Comparison of ENCODE assay signal across 15 cellular contexts in genomic region chr22:45335021-45335818, GRCh38. TPM values are rescaled to one million over a fixed set of nuclear protein-coding genes. Genes with fewer than 3 reads are reported as not detected.
DNase-seq lines count a peak whose midpoint lies in the region; ATAC-seq, FAIRE-seq and TF ChIP-seq lines count a peak whose summit lies in the region.
"Had no signal": no experiment of that assay in that cellular context is flagged by ENCODE, and none has a peak within 500 bp of the region (broad histone marks: within the 10 kb centered on the region; RNA-seq: fewer than 3 reads in every experiment).

No MANE protein-coding gene starts in this region.

- TF ChIP-seq EP300 in HepG2 (IDR thresholded peaks at IDR 0.05; ENCODE audit: low read depth in 2 of 2, low read length in 2 of 2), result no peak
- TF ChIP-seq EP300 in HepG2 (CRISPR knock-in tag; IDR thresholded peaks at IDR 0.05; ENCODE audit: borderline replicate concordance), result no peak

- ATAC-seq in HepG2 (no peak; the same call in 2 of the 3 replicates), GM18517 (IDR thresholded peaks at IDR 0.05; ENCODE audit: unreplicated experiment) (no peak), HG03439 (IDR thresholded peaks at IDR 0.05; ENCODE audit: unreplicated experiment) (no peak)
- ATAC-seq: activated CD8-positive, alpha-beta T cell treated with anti-CD3 and anti-CD28 coated beads, Interleukin-2, amount 10 ng/mL, durations not matched to agents 7 days and 5 days had no signal

- H3K4me2 ChIP-seq in HepG2 (ENCODE audit: low read depth, low read length), result no peak overlapping the region
- H3K4me2 ChIP-seq: A549 had no signal

- H3K4me3 Mint-ChIP-seq in chondrocyte (ENCODE audit: unreplicated experiment) (no peak overlapping the region), type B pancreatic cell (no peak overlapping the region)
- H3K4me3 Mint-ChIP-seq: activated CD8-positive, alpha-beta T cell treated with anti-CD3 and anti-CD28 coated beads, Interleukin-2, amount 10 ng/mL, durations not matched to agents 7 days and 5 days had no signal

- WGBS in HepG2 (ENCODE audit: low lambda C conversion rate), result 89% methylated on average over 16 of the region's 26 CpGs

- peak; percentile 19 for TF ChIP-seq CTCF in chondrocyte (IDR thresholded peaks at IDR 0.05)
- TF ChIP-seq CTCF in HepG2 (CRISPR knock-in tag; IDR thresholded peaks at IDR 0.05), result no peak
- TF ChIP-seq CTCF in type B pancreatic cell (conservative IDR thresholded peaks at IDR 0.05), result peak; percentile 54

- H3K4me1 Mint-ChIP-seq in chondrocyte (ENCODE audit: low read depth), result no peaks in the 10 kb centered on the region
- peaks cover 15% of the 10 kb centered on the region for H3K4me1 Mint-ChIP-seq in type B pancreatic cell (ENCODE audit: unreplicated experiment)

- no peak overlapping the region for H3K27ac ChIP-seq in HepG2 (ENCODE audit: extremely low read length, insufficient read depth, low read length)
- H3K27ac ChIP-seq: A549, SK-N-MC had no signal

- POLR2A ChIA-PET in HepG2 (lab: Yijun Ruan, JAX), result no interaction called here

- no peak for FAIRE-seq in HepG2 (lab: Jason Lieb, UNC)
- FAIRE-seq: A549, frontal cortex, GM19239 had no signal

- no peaks in the 10 kb centered on the region for H3K79me2 ChIP-seq in HepG2 (ENCODE audit: insufficient read depth, low read length)

- no peak for TF ChIP-seq RAD21 in HepG2 (CRISPR knock-in tag; IDR thresholded peaks at IDR 0.05)

- no peaks in the 10 kb centered on the region for H3K9me3 ChIP-seq in HepG2 (ENCODE audit: low read length)
- H3K9me3 ChIP-seq: A549 had no signal

- 0 out of 2 replicates have a peak, but pooled peaks cover 6% of the 10 kb centered on the region for H3K4me1 ChIP-seq in HepG2 (ENCODE audit: insufficient read depth, low read length)
- H3K4me1 ChIP-seq: A549 had no signal

- H3K9me3 Mint-ChIP-seq in chondrocyte (ENCODE audit: low read depth) (no peaks in the 10 kb centered on the region), type B pancreatic cell (no peaks in the 10 kb centered on the region)

- in situ Hi-C loops in HepG2 (cut with HindIII; ENCODE audit: extremely low pct_ligation_motif_present, low pct_unique_long_range_greater_than_20kb), result no loop called here

- H3K36me3 ChIP-seq in HepG2 (replicated peaks in 1 of 2; ENCODE audit: control insufficient read depth in 1 of 2, insufficient read depth in 2 of 2, low read length in 2 of 2), result peaks cover 18 to 82% of the 10 kb centered on the region in 2 experiments

- TF ChIP-seq POLR2A in HepG2 (IDR thresholded peaks at IDR 0.05; ENCODE audit: insufficient read depth in 1 of 2, low read depth in 2 of 2, low read length in 2 of 2), result no peak

- H4K20me1 ChIP-seq in HepG2 (ENCODE audit: insufficient read depth, low read length), result no peaks in the 10 kb centered on the region

- intact Hi-C loops in HepG2 (cut with micrococcal nuclease; ENCODE audit: unreplicated experiment), result no loop called here

- BruUV-seq in HepG2 (replicated peaks; lab: Mats Ljungman, UMichigan), result no TSS peak

- H2AFZ ChIP-seq in HepG2 (ENCODE audit: low read length), result no peak overlapping the region

- H3K36me3 Mint-ChIP-seq in chondrocyte (ENCODE audit: low read depth), result peaks cover 39% of the 10 kb centered on the region
- peaks cover 27% of the 10 kb centered on the region for H3K36me3 Mint-ChIP-seq in type B pancreatic cell

- CTCF ChIA-PET in HepG2 (lab: Yijun Ruan, JAX; ENCODE audit: low intra/inter-chr PET ratio, low total read pairs), result no interaction called here

- H3K27me3 Mint-ChIP-seq in chondrocyte (ENCODE audit: low read depth) (no peaks in the 10 kb centered on the region), type B pancreatic cell (no peaks in the 10 kb centered on the region)

- H3K27ac Mint-ChIP-seq in chondrocyte (ENCODE audit: unreplicated experiment) (no peak overlapping the region), type B pancreatic cell (no peak overlapping the region)

- no peak overlapping the region for H3K4me3 ChIP-seq in HepG2 (replicated peaks in 1 of 3; ENCODE audit: insufficient read depth in 1 of 3, low read depth in 2 of 3, low read length in 3 of 3)
- H3K4me3 ChIP-seq: A549, SK-N-MC had no signal

- H3K9ac ChIP-seq in HepG2 (ENCODE audit: insufficient read depth, low read depth, low read length), result no peak overlapping the region

- DNase-seq in NCI-H2196 (lab: John Stamatoyannopoulos, UW; ENCODE audit: unreplicated experiment) (peak; percentile 15), NCI-H2196 treated with DMSO at 0.1 percent for 48 hours (lab: John Stamatoyannopoulos, UW; ENCODE audit: unreplicated experiment) (no peak), chondrocyte (ENCODE audit: low spot score) (no peak), HepG2 (ENCODE audit: low spot score) (no peak), type B pancreatic cell (ENCODE audit: extremely low spot score, unreplicated experiment) (no peak), NAMALWA (ENCODE audit: low spot score) (no peak)
- DNase-seq: activated CD8-positive, alpha-beta T cell treated with anti-CD3 and anti-CD28 coated beads, Interleukin-2, amount 10 ng/mL, durations not matched to agents 7 days and 5 days; NCI-H226 had no signal

- H3K27me3 ChIP-seq in HepG2 (ENCODE audit: control insufficient read depth in 1 of 2, insufficient read depth in 2 of 2, low read length in 2 of 2), result no peaks in the 10 kb centered on the region

TF ChIP-seq in HepG2, 621 proteins besides CTCF, POLR2A, EP300 and RAD21:
- TF ChIP-seq AGO2 (optimal IDR thresholded peaks at IDR 0.05; ENCODE audit: low read depth, low read length) (peak; percentile 38), MTF1 (CRISPR knock-in tag; IDR thresholded peaks at IDR 0.05) (no peak)
TF ChIP-seq in HepG2: peak in this region for 1.

RNA-seq across cellular contexts. Expression of gene FAM118A, which starts 25.5 kb away (rescaled TPM):
- total RNA-seq in chondrocyte (64.6 to 72.6 TPM (median 68.7 TPM) in 3 replicates), HepG2 (2016; rRNA removed; fragmentation: Illumina TruSeq; extraction: Trizol) (26.4 and 36.7 TPM in 2 replicates), type B pancreatic cell (ENCODE audit: low replicate concordance) (89.7 and 121 TPM in 2 replicates)
- 28.0 and 29.8 TPM in 2 replicates for total RNA-seq in HepG2 (2016; cell fraction: cytosol; rRNA removed; fragmentation: Illumina TruSeq; extraction: Trizol; ENCODE audit: low read depth)
- total RNA-seq in HepG2 (2016; cell fraction: insoluble cytoplasmic fraction; rRNA removed; fragmentation: Illumina TruSeq; extraction: Trizol), result 25.8 and 32.7 TPM in 2 replicates
- 21.5 TPM in 2 replicates for total RNA-seq in HepG2 (2016; cell fraction: membrane; rRNA removed; fragmentation: Illumina TruSeq; extraction: Trizol)
- total RNA-seq in HepG2 (2016; cell fraction: nucleus; rRNA removed; fragmentation: Illumina TruSeq; extraction: Trizol), result 34.3 and 41.9 TPM in 2 replicates
- polyA plus RNA-seq in HepG2 (2011; rRNA removed), result 48.2 TPM in 2 replicates
- 24.5 and 25.4 TPM in 2 replicates for polyA plus RNA-seq in HepG2 (2011; cell fraction: cytosol; rRNA removed)
- 91.1 and 92.6 TPM in 2 replicates for polyA plus RNA-seq in HepG2 (2011; cell fraction: nucleus; rRNA removed)
- polyA plus RNA-seq in HepG2 (2012), result 34.1 and 39.4 TPM in 2 replicates
- polyA plus RNA-seq in HepG2 (2016; cell fraction: cytosol; fragmentation: Illumina TruSeq; extraction: Trizol; ENCODE audit: low read depth), result 8.3 and 8.5 TPM in 2 replicates
- 26.6 and 30.9 TPM in 2 replicates for polyA plus RNA-seq in HepG2 (2016; cell fraction: insoluble cytoplasmic fraction; fragmentation: Illumina TruSeq; extraction: Trizol; ENCODE audit: low read depth)
- polyA plus RNA-seq in HepG2 (2016; cell fraction: membrane; fragmentation: Illumina TruSeq; extraction: Trizol; ENCODE audit: low read depth), result 15.4 and 16.9 TPM in 2 replicates
- 87.6 and 89.2 TPM in 2 replicates for polyA plus RNA-seq in HepG2 (2016; cell fraction: nucleus; fragmentation: Illumina TruSeq; extraction: Trizol; ENCODE audit: insufficient read depth, low read depth)
- polyA minus RNA-seq in HepG2 (2011; rRNA and poly(A)+ RNA removed; ENCODE audit: low replicate concordance), result 15.6 and 49.1 TPM in 2 replicates
- 12.3 and 12.7 TPM in 2 replicates for polyA minus RNA-seq in HepG2 (2011; cell fraction: cytosol; rRNA and poly(A)+ RNA removed)
- polyA minus RNA-seq in HepG2 (2011; cell fraction: nucleus; rRNA and poly(A)+ RNA removed), result 57.0 and 67.1 TPM in 2 replicates

RNA-seq across cellular contexts. Expression of gene UPK3A, which starts 50.5 kb away (rescaled TPM):
- not detected in 3 replicates for total RNA-seq in chondrocyte
- 10.0 and 10.5 TPM in 2 replicates for total RNA-seq in HepG2 (2016; rRNA removed; fragmentation: Illumina TruSeq; extraction: Trizol)
- total RNA-seq in HepG2 (2016; cell fraction: cytosol; rRNA removed; fragmentation: Illumina TruSeq; extraction: Trizol; ENCODE audit: low read depth), result 9.4 and 11.8 TPM in 2 replicates
- 9.5 and 11.5 TPM in 2 replicates for total RNA-seq in HepG2 (2016; cell fraction: insoluble cytoplasmic fraction; rRNA removed; fragmentation: Illumina TruSeq; extraction: Trizol)
- 10.2 and 12.3 TPM in 2 replicates for total RNA-seq in HepG2 (2016; cell fraction: membrane; rRNA removed; fragmentation: Illumina TruSeq; extraction: Trizol)
- total RNA-seq in HepG2 (2016; cell fraction: nucleus; rRNA removed; fragmentation: Illumina TruSeq; extraction: Trizol), result 3.3 and 4.2 TPM in 2 replicates
- polyA plus RNA-seq in HepG2 (2011; rRNA removed), result 12.2 and 13.8 TPM in 2 replicates
- 10.6 and 20.2 TPM in 2 replicates for polyA plus RNA-seq in HepG2 (2011; cell fraction: cytosol; rRNA removed)
- polyA plus RNA-seq in HepG2 (2011; cell fraction: nucleus; rRNA removed), result 5.9 and 7.2 TPM in 2 replicates
- 4.3 and 11.1 TPM in 2 replicates for polyA plus RNA-seq in HepG2 (2012)
- polyA plus RNA-seq in HepG2 (2016; cell fraction: cytosol; fragmentation: Illumina TruSeq; extraction: Trizol; ENCODE audit: low read depth), result 14.1 and 18.5 TPM in 2 replicates
- 14.2 and 18.6 TPM in 2 replicates for polyA plus RNA-seq in HepG2 (2016; cell fraction: insoluble cytoplasmic fraction; fragmentation: Illumina TruSeq; extraction: Trizol; ENCODE audit: low read depth)
- polyA plus RNA-seq in HepG2 (2016; cell fraction: membrane; fragmentation: Illumina TruSeq; extraction: Trizol; ENCODE audit: low read depth), result 13.4 and 14.9 TPM in 2 replicates
- polyA plus RNA-seq in HepG2 (2016; cell fraction: nucleus; fragmentation: Illumina TruSeq; extraction: Trizol; ENCODE audit: insufficient read depth, low read depth), result 12.3 and 12.7 TPM in 2 replicates
- 30.1 TPM in 1 of 2 replicates, not detected in the other for polyA minus RNA-seq in HepG2 (2011; rRNA and poly(A)+ RNA removed; ENCODE audit: low replicate concordance)
- 3.4 and 3.6 TPM in 2 replicates for polyA minus RNA-seq in HepG2 (2011; cell fraction: cytosol; rRNA and poly(A)+ RNA removed)
- polyA minus RNA-seq in HepG2 (2011; cell fraction: nucleus; rRNA and poly(A)+ RNA removed), result 2.2 and 3.2 TPM in 2 replicates
- 0.29 and 0.62 TPM in 2 replicates for total RNA-seq in type B pancreatic cell (ENCODE audit: low replicate concordance)
- total RNA-seq: activated CD8-positive, alpha-beta T cell treated with anti-CD3 and anti-CD28 coated beads, Interleukin-2, amount 10 ng/mL, durations not matched to agents 7 days and 5 days; frontal cortex; HT1080 had no signal
- polyA plus RNA-seq: A549 had no signal
